In the genomic region with DNA sequence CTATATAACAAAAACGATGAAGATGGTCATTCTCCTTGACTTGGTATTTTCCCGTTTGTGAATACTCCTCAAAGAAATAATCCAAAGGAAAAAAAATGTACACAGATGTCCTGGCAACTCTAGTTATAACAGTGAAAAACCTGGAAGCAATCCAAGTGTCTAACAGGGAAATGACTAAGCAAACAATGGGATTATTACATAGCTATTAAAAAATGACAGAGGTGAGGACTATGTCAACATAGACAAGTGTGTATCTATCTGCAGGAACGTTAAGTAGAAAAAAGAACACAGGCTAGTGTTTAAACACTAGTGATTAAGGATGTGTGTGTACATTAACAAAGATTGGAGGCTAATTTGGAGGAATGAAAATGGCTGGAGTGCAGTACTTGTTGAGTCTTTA, we compare ENCODE assay signal across 1 cellular context.
TF ChIP-seq lines count a peak whose summit lies in the region.

No MANE protein-coding gene starts in this region.

TF ChIP-seq in K562, 482 proteins besides CTCF, POLR2A, EP300 and RAD21 (continued from another document and continues in another):
- TF ChIP-seq, protein P1, sequence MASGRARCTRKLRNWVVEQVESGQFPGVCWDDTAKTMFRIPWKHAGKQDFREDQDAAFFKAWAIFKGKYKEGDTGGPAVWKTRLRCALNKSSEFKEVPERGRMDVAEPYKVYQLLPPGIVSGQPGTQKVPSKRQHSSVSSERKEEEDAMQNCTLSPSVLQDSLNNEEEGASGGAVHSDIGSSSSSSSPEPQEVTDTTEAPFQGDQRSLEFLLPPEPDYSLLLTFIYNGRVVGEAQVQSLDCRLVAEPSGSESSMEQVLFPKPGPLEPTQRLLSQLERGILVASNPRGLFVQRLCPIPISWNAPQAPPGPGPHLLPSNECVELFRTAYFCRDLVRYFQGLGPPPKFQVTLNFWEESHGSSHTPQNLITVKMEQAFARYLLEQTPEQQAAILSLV (tag; IDR thresholded peaks at IDR 0.05), result no peak
- TF ChIP-seq, protein P2, sequence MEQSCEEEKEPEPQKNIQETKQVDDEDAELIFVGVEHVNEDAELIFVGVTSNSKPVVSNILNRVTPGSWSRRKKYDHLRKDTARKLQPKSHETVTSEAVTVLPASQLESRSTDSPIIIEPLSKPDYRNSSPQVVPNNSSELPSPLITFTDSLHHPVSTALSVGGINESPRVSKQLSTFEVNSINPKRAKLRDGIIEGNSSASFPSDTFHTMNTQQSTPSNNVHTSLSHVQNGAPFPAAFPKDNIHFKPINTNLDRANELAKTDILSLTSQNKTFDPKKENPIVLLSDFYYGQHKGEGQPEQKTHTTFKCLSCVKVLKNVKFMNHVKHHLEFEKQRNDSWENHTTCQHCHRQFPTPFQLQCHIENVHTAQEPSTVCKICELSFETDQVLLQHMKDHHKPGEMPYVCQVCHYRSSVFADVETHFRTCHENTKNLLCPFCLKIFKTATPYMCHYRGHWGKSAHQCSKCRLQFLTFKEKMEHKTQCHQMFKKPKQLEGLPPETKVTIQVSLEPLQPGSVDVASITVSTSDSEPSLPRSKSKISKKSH (CRISPR knock-in tag; IDR thresholded peaks at IDR 0.05), result no peak
- TF ChIP-seq ZNF3 (CRISPR knock-in tag; IDR thresholded peaks at IDR 0.05) (no peak), DIDO1 (tag; IDR thresholded peaks at IDR 0.05; ENCODE audit: low read depth) (no peak), ZNF766 (CRISPR knock-in tag; conservative IDR thresholded peaks at IDR 0.05) (no peak), NFE2 (IDR thresholded peaks at IDR 0.05; ENCODE audit: low read depth) (peak; percentile 64), ZNF584 (CRISPR knock-in tag; IDR thresholded peaks at IDR 0.05; ENCODE audit: low read depth) (no peak), ELF4 (CRISPR knock-in tag; IDR thresholded peaks at IDR 0.05) (no peak), POU5F1 (IDR thresholded peaks at IDR 0.05; ENCODE audit: borderline replicate concordance, low read depth, low read length, partially characterized antibody) (no peak), C11orf30 (IDR thresholded peaks at IDR 0.05; ENCODE audit: low read depth) (peak; percentile 50), HNRNPLL (IDR thresholded peaks at IDR 0.05; ENCODE audit: low read depth, low read length, poor library complexity, severe bottlenecking) (no peak), PHF20 (IDR thresholded peaks at IDR 0.05; ENCODE audit: partially characterized antibody) (no peak), CAMTA2 (CRISPR knock-in tag; conservative IDR thresholded peaks at IDR 0.05) (no peak), NFIC (IDR thresholded peaks at IDR 0.05) (peak; percentile 78), DPF2 (IDR thresholded peaks at IDR 0.05) (peak; percentile 35; the same call in 1 of the 2 replicates), ETS2 (tag; IDR thresholded peaks at IDR 0.05; ENCODE audit: borderline replicate concordance, poor library complexity, severe bottlenecking) (no peak), DACH1 (IDR thresholded peaks at IDR 0.05; ENCODE audit: partially characterized antibody) (peak; percentile 44), TCF7L2 (IDR thresholded peaks at IDR 0.05; ENCODE audit: low read depth, low read length) (no peak), CREBBP (IDR thresholded peaks at IDR 0.05; ENCODE audit: low read depth, low read length) (no peak), SOX6 (IDR thresholded peaks at IDR 0.05) (peak; percentile 59; the same call in 1 of the 2 replicates), BRD4 (IDR thresholded peaks at IDR 0.05) (no peak), PHB2 (IDR thresholded peaks at IDR 0.05; ENCODE audit: low read depth) (no peak), KLF6 (CRISPR knock-in tag; IDR thresholded peaks at IDR 0.05; ENCODE audit: borderline replicate concordance) (no peak), ZNF551 (CRISPR knock-in tag; IDR thresholded peaks at IDR 0.05) (no peak), MED1 (CRISPR knock-in tag; IDR thresholded peaks at IDR 0.05; ENCODE audit: borderline replicate concordance) (no peak), CSDE1 (IDR thresholded peaks at IDR 0.05) (no peak), U2AF2 (optimal IDR thresholded peaks at IDR 0.05; ENCODE audit: low read depth, low read length) (no peak), ZNF586 (CRISPR knock-in tag; conservative IDR thresholded peaks at IDR 0.05) (no peak), KLF13 (tag; IDR thresholded peaks at IDR 0.05; ENCODE audit: borderline replicate concordance, low read depth) (no peak), GABPB2 (CRISPR knock-in tag; conservative IDR thresholded peaks at IDR 0.05) (no peak), FOXA3 (CRISPR knock-in tag; conservative IDR thresholded peaks at IDR 0.05 in 1 of 2, IDR thresholded peaks at IDR 0.05 in 1 of 2) (peak in 1 of 2 experiments; percentile 70; a peak in 2 of 4 replicates), SMARCE1 (IDR thresholded peaks at IDR 0.05) (0 out of 2 replicates have a peak, but pooled peaks have one; percentile 21)
- TF ChIP-seq, protein P3, sequence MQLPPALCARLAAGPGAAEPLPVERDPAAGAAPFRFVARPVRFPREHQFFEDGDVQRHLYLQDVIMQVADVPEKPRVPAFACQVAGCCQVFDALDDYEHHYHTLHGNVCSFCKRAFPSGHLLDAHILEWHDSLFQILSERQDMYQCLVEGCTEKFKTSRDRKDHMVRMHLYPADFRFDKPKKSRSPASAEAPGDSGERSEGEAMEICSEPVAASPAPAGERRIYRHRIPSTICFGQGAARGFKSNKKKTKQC (CRISPR knock-in tag; IDR thresholded peaks at IDR 0.05), result no peak
- TF ChIP-seq, protein P4, sequence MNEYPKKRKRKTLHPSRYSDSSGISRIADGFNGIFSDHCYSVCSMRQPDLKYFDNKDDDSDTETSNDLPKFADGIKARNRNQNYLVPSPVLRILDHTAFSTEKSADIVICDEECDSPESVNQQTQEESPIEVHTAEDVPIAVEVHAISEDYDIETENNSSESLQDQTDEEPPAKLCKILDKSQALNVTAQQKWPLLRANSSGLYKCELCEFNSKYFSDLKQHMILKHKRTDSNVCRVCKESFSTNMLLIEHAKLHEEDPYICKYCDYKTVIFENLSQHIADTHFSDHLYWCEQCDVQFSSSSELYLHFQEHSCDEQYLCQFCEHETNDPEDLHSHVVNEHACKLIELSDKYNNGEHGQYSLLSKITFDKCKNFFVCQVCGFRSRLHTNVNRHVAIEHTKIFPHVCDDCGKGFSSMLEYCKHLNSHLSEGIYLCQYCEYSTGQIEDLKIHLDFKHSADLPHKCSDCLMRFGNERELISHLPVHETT (CRISPR knock-in tag; conservative IDR thresholded peaks at IDR 0.05 in 1 of 2, IDR thresholded peaks at IDR 0.05 in 1 of 2), result no peak
- TF ChIP-seq, protein P5, sequence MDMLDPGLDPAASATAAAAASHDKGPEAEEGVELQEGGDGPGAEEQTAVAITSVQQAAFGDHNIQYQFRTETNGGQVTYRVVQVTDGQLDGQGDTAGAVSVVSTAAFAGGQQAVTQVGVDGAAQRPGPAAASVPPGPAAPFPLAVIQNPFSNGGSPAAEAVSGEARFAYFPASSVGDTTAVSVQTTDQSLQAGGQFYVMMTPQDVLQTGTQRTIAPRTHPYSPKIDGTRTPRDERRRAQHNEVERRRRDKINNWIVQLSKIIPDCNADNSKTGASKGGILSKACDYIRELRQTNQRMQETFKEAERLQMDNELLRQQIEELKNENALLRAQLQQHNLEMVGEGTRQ (CRISPR knock-in tag; IDR thresholded peaks at IDR 0.05), result no peak
- TF ChIP-seq, protein P6, sequence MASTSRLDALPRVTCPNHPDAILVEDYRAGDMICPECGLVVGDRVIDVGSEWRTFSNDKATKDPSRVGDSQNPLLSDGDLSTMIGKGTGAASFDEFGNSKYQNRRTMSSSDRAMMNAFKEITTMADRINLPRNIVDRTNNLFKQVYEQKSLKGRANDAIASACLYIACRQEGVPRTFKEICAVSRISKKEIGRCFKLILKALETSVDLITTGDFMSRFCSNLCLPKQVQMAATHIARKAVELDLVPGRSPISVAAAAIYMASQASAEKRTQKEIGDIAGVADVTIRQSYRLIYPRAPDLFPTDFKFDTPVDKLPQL (IDR thresholded peaks at IDR 0.05; ENCODE audit: extremely low read depth, insufficient read length), result no peak
- TF ChIP-seq, protein P7, sequence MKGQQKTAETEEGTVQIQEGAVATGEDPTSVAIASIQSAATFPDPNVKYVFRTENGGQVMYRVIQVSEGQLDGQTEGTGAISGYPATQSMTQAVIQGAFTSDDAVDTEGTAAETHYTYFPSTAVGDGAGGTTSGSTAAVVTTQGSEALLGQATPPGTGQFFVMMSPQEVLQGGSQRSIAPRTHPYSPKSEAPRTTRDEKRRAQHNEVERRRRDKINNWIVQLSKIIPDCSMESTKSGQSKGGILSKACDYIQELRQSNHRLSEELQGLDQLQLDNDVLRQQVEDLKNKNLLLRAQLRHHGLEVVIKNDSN (CRISPR knock-in tag; IDR thresholded peaks at IDR 0.05), result no peak
- TF ChIP-seq, protein P8, sequence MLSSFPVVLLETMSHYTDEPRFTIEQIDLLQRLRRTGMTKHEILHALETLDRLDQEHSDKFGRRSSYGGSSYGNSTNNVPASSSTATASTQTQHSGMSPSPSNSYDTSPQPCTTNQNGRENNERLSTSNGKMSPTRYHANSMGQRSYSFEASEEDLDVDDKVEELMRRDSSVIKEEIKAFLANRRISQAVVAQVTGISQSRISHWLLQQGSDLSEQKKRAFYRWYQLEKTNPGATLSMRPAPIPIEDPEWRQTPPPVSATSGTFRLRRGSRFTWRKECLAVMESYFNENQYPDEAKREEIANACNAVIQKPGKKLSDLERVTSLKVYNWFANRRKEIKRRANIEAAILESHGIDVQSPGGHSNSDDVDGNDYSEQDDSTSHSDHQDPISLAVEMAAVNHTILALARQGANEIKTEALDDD (IDR thresholded peaks at IDR 0.05), result no peak
- TF ChIP-seq, protein P9, sequence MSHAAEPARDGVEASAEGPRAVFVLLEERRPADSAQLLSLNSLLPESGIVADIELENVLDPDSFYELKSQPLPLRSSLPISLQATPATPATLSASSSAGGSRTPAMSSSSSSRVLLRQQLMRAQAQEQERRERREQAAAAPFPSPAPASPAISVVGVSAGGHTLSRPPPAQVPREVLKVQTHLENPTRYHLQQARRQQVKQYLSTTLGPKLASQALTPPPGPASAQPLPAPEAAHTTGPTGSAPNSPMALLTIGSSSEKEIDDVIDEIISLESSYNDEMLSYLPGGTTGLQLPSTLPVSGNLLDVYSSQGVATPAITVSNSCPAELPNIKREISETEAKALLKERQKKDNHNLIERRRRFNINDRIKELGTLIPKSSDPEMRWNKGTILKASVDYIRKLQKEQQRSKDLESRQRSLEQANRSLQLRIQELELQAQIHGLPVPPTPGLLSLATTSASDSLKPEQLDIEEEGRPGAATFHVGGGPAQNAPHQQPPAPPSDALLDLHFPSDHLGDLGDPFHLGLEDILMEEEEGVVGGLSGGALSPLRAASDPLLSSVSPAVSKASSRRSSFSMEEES (CRISPR knock-in tag; IDR thresholded peaks at IDR 0.05), result no peak
- TF ChIP-seq, protein P10, sequence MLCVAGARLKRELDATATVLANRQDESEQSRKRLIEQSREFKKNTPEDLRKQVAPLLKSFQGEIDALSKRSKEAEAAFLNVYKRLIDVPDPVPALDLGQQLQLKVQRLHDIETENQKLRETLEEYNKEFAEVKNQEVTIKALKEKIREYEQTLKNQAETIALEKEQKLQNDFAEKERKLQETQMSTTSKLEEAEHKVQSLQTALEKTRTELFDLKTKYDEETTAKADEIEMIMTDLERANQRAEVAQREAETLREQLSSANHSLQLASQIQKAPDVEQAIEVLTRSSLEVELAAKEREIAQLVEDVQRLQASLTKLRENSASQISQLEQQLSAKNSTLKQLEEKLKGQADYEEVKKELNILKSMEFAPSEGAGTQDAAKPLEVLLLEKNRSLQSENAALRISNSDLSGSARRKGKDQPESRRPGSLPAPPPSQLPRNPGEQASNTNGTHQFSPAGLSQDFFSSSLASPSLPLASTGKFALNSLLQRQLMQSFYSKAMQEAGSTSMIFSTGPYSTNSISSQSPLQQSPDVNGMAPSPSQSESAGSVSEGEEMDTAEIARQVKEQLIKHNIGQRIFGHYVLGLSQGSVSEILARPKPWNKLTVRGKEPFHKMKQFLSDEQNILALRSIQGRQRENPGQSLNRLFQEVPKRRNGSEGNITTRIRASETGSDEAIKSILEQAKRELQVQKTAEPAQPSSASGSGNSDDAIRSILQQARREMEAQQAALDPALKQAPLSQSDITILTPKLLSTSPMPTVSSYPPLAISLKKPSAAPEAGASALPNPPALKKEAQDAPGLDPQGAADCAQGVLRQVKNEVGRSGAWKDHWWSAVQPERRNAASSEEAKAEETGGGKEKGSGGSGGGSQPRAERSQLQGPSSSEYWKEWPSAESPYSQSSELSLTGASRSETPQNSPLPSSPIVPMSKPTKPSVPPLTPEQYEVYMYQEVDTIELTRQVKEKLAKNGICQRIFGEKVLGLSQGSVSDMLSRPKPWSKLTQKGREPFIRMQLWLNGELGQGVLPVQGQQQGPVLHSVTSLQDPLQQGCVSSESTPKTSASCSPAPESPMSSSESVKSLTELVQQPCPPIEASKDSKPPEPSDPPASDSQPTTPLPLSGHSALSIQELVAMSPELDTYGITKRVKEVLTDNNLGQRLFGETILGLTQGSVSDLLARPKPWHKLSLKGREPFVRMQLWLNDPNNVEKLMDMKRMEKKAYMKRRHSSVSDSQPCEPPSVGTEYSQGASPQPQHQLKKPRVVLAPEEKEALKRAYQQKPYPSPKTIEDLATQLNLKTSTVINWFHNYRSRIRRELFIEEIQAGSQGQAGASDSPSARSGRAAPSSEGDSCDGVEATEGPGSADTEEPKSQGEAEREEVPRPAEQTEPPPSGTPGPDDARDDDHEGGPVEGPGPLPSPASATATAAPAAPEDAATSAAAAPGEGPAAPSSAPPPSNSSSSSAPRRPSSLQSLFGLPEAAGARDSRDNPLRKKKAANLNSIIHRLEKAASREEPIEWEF (CRISPR knock-in tag; IDR thresholded peaks at IDR 0.05), result no peak
